ENCODE assay signal across 17 cellular contexts in genomic region chr18:24814521-24814920, GRCh38.
"Had no signal": no experiment of that assay in that cellular context is flagged by ENCODE, and none has a peak within 500 bp of the region (broad histone marks: within the 10 kb centered on the region; RNA-seq: fewer than 3 reads in every experiment).

No MANE protein-coding gene starts in this region.

- H3K27me3 ChIP-seq: colonic mucosa, foreskin keratinocyte, right atrium auricular region, sigmoid colon had no signal

- DNase-seq: colonic mucosa; dermis blood vessel endothelial cell; erythroblast; foreskin keratinocyte; heart left ventricle; hippocampal formation; left colon; left ventricle myocardium superior; mucosa of descending colon; naive thymus-derived CD8-positive, alpha-beta T cell; posterior cingulate gyrus; sigmoid colon; stimulated activated naive CD4-positive, alpha-beta T cell treated with Interleukin-2 at 50 U/mL for 16 hours; trophoblast cell had no signal

- H3K27ac ChIP-seq: colonic mucosa, foreskin keratinocyte, heart left ventricle, right atrium auricular region, sigmoid colon, skin epidermis had no signal

- ATAC-seq: foreskin keratinocyte; heart left ventricle; left colon; left ventricle myocardium superior; mucosa of descending colon; naive thymus-derived CD8-positive, alpha-beta T cell had no signal

- H3K9me3 ChIP-seq: colonic mucosa, heart left ventricle, mucosa of descending colon, right atrium auricular region, sigmoid colon had no signal

- H3K4me1 ChIP-seq: colonic mucosa, foreskin keratinocyte, heart left ventricle, right atrium auricular region, sigmoid colon had no signal

- H3K4me3 ChIP-seq: colonic mucosa, heart left ventricle, lung, mucosa of descending colon, right atrium auricular region, sigmoid colon, skin epidermis had no signal

- H3K36me3 ChIP-seq: colonic mucosa, heart left ventricle, right atrium auricular region, sigmoid colon had no signal
